In genomic region chr12:56127888-56128668, GRCh38 we compare ENCODE assay signal across 1 cellular context.
TF ChIP-seq lines count a peak whose summit lies in the region.

TSS of gene ESYT1 (plus strand) at chr12:56128267. CDS start at chr12:56128320, 53 bp downstream.

TF ChIP-seq in K562, 482 proteins besides CTCF, POLR2A, EP300 and RAD21 (continued from another document and continues in another):
- TF ChIP-seq ZBTB40 (IDR thresholded peaks at IDR 0.05): no peak; the same call in 1 of the 2 replicates
- no peak for TF ChIP-seq ZBTB40 (CRISPR knock-in tag; IDR thresholded peaks at IDR 0.05)
- no peak for TF ChIP-seq MCM7 (IDR thresholded peaks at IDR 0.05)
- TF ChIP-seq TOE1 (IDR thresholded peaks at IDR 0.05; ENCODE audit: borderline replicate concordance): 0 out of 2 replicates have a peak, but pooled peaks have one; percentile 48
- no peak for TF ChIP-seq TOE1 (CRISPR knock-in tag; IDR thresholded peaks at IDR 0.05; ENCODE audit: borderline replicate concordance, low read depth)
- TF ChIP-seq SRSF7 (optimal IDR thresholded peaks at IDR 0.05; ENCODE audit: low read depth, low read length): no peak
- TF ChIP-seq ARID2 (IDR thresholded peaks at IDR 0.05): no peak
- no peak for TF ChIP-seq THRA (IDR thresholded peaks at IDR 0.05)
- no peak for TF ChIP-seq ZNF79 (CRISPR knock-in tag; IDR thresholded peaks at IDR 0.05; ENCODE audit: low read depth)
- TF ChIP-seq CTCFL (IDR thresholded peaks at IDR 0.05; ENCODE audit: borderline replicate concordance, insufficient read depth, low read depth, low read length, poor library complexity, severe bottlenecking): no peak
- TF ChIP-seq ZNF584 (CRISPR knock-in tag; IDR thresholded peaks at IDR 0.05; ENCODE audit: low read depth): no peak
- no peak for TF ChIP-seq YBX1 (IDR thresholded peaks at IDR 0.05)
- TF ChIP-seq ETV1 (tag; conservative IDR thresholded peaks at IDR 0.05; ENCODE audit: low read depth): no peak
- TF ChIP-seq PTBP1 (IDR thresholded peaks at IDR 0.05; ENCODE audit: low read depth, low read length): no peak
- TF ChIP-seq ZNF639 (CRISPR knock-in tag; conservative IDR thresholded peaks at IDR 0.05 in 1 of 2, IDR thresholded peaks at IDR 0.05 in 1 of 2): peak in 1 of 2 experiments; percentile 83; a peak in 2 of 4 replicates
- TF ChIP-seq HLTF (IDR thresholded peaks at IDR 0.05): no peak
- TF ChIP-seq GABPB1 (CRISPR knock-in tag; IDR thresholded peaks at IDR 0.05): peak; percentile 77
- no peak for TF ChIP-seq CC2D1A (IDR thresholded peaks at IDR 0.05)
- TF ChIP-seq EP400 (IDR thresholded peaks at IDR 0.05): peak; percentile 83
- TF ChIP-seq RCOR1 (IDR thresholded peaks at IDR 0.05; ENCODE audit: borderline replicate concordance in 1 of 2, low read depth in 2 of 2, low read length in 2 of 2): no peak
- TF ChIP-seq CEBPZ (IDR thresholded peaks at IDR 0.05; ENCODE audit: borderline replicate concordance, low read depth, low read length): no peak
- peak; percentile 83 for TF ChIP-seq MXI1 (IDR thresholded peaks at IDR 0.05; ENCODE audit: low read depth, low read length)
- no peak for TF ChIP-seq TAL1 (IDR thresholded peaks at IDR 0.05)
- TF ChIP-seq ZNF398 (CRISPR knock-in tag; IDR thresholded peaks at IDR 0.05): no peak
- no peak for TF ChIP-seq PHF21A (IDR thresholded peaks at IDR 0.05; ENCODE audit: borderline replicate concordance, low read depth)
- TF ChIP-seq SREBF1 (IDR thresholded peaks at IDR 0.05; ENCODE audit: borderline replicate concordance, low read depth, low read length): no peak
- no peak for TF ChIP-seq MECOM (CRISPR knock-in tag; IDR thresholded peaks at IDR 0.05)
- no peak for TF ChIP-seq HDAC6 (IDR thresholded peaks at IDR 0.05; ENCODE audit: low read depth, low read length)
- no peak for TF ChIP-seq SMAD4 (CRISPR knock-in tag; conservative IDR thresholded peaks at IDR 0.05)
- TF ChIP-seq NFIC (IDR thresholded peaks at IDR 0.05): no peak; the same call in 1 of the 2 replicates
- no peak for TF ChIP-seq FOXM1 (IDR thresholded peaks at IDR 0.05; ENCODE audit: low read depth)
- TF ChIP-seq FOXM1 (CRISPR knock-in tag; IDR thresholded peaks at IDR 0.05; ENCODE audit: low read depth): peak; percentile 72; the same call in 1 of the 2 replicates
- TF ChIP-seq ZNF644 (tag; IDR thresholded peaks at IDR 0.05; ENCODE audit: low read depth): no peak; the same call in 1 of the 2 replicates
- TF ChIP-seq ZEB2 (IDR thresholded peaks at IDR 0.05): no peak
- TF ChIP-seq SAP30 (IDR thresholded peaks at IDR 0.05; ENCODE audit: borderline replicate concordance, insufficient read depth, low read depth, low read length, poor library complexity, severe bottlenecking): no peak
- TF ChIP-seq MTF1 (CRISPR knock-in tag; IDR thresholded peaks at IDR 0.05; ENCODE audit: borderline replicate concordance): no peak
- TF ChIP-seq ZZZ3 (IDR thresholded peaks at IDR 0.05): no peak
- no peak for TF ChIP-seq OTX1 (CRISPR knock-in tag; IDR thresholded peaks at IDR 0.05)
- peak in 1 of 2 experiments; percentile 51; a peak in 2 of 4 replicates for TF ChIP-seq HDAC1 (IDR thresholded peaks at IDR 0.05)
- TF ChIP-seq PATZ1 (CRISPR knock-in tag; IDR thresholded peaks at IDR 0.05; ENCODE audit: borderline replicate concordance): no peak
- TF ChIP-seq CTBP1 (IDR thresholded peaks at IDR 0.05; ENCODE audit: borderline replicate concordance): peak; percentile 63
- TF ChIP-seq PPARD (CRISPR knock-in tag; IDR thresholded peaks at IDR 0.05): no peak
